Comparison of ENCODE assay signal across 16 cellular contexts in genomic region chr3:171163724-171164465, GRCh38.
"Had no signal": no experiment of that assay in that cellular context is flagged by ENCODE, and none has a peak within 500 bp of the region (broad histone marks: within the 10 kb centered on the region; RNA-seq: fewer than 3 reads in every experiment).

No MANE protein-coding gene starts in this region.

- H3K36me3 ChIP-seq: prostate gland had no signal

- H3K4me3 ChIP-seq: coronary artery, prostate gland, upper lobe of left lung had no signal

- H3K27me3 ChIP-seq: upper lobe of left lung had no signal

- H3K27me3 Mint-ChIP-seq: activated B cell treated with CpG ODN at 0.5 μM for 24 hours; activated CD4-positive, alpha-beta T cell treated with anti-CD3 and anti-CD28 coated beads, Interleukin-2, amount 10 ng/mL, durations not matched to agents 24 days and 14 days; memory B cell; stimulated activated naive CD8-positive, alpha-beta T cell treated with anti-CD3 and anti-CD28 coated beads, Interleukin-15, Interleukin-2, amounts not matched to agents 100 ng/mL and 50 ng/mL, for 24 hours had no signal

- H3K27ac Mint-ChIP-seq: activated B cell treated with CpG ODN at 0.5 μM for 24 hours; activated CD4-positive, alpha-beta T cell treated with anti-CD3 and anti-CD28 coated beads, Interleukin-2, amount 10 ng/mL, durations not matched to agents 24 days and 14 days; activated naive CD4-positive, alpha-beta T cell treated with anti-CD3 and anti-CD28 coated beads for 36 hours; memory B cell; nephron progenitor cell; stimulated activated naive CD8-positive, alpha-beta T cell treated with anti-CD3 and anti-CD28 coated beads, Interleukin-15, Interleukin-2, amounts not matched to agents 100 ng/mL and 50 ng/mL, for 24 hours; T-helper 1 cell treated with Interleukin-12 subunit alpha and Interleukin-12 subunit beta and Interleukin-4 antibody, amounts not matched to agents 30 μg/mL and 1 μg/mL, for 36 hours had no signal

- H3K4me1 ChIP-seq: prostate gland, upper lobe of left lung had no signal

- ATAC-seq: sciatic nerve had no signal

- H3K9me3 ChIP-seq: prostate gland had no signal

- H3K4me3 Mint-ChIP-seq: activated B cell treated with CpG ODN at 0.5 μM for 24 hours; activated CD4-positive, alpha-beta T cell treated with anti-CD3 and anti-CD28 coated beads, Interleukin-2, amount 10 ng/mL, durations not matched to agents 24 days and 14 days; activated naive CD4-positive, alpha-beta T cell treated with anti-CD3 and anti-CD28 coated beads for 36 hours; memory B cell; nephron progenitor cell; stimulated activated naive CD8-positive, alpha-beta T cell treated with anti-CD3 and anti-CD28 coated beads, Interleukin-15, Interleukin-2, amounts not matched to agents 100 ng/mL and 50 ng/mL, for 24 hours; T-helper 1 cell treated with Interleukin-12 subunit alpha and Interleukin-12 subunit beta and Interleukin-4 antibody, amounts not matched to agents 30 μg/mL and 1 μg/mL, for 36 hours had no signal

- H3K27ac ChIP-seq: coronary artery, prostate gland, upper lobe of left lung had no signal

- H3K9me3 Mint-ChIP-seq: activated naive CD4-positive, alpha-beta T cell treated with anti-CD3 and anti-CD28 coated beads for 36 hours; stimulated activated naive CD8-positive, alpha-beta T cell treated with anti-CD3 and anti-CD28 coated beads, Interleukin-15, Interleukin-2, amounts not matched to agents 100 ng/mL and 50 ng/mL, for 24 hours had no signal

- DNase-seq: activated B cell treated with CpG ODN at 0.5 μM for 24 hours; effector CD4-positive, alpha-beta T cell; hypothalamus; left colon; nephron progenitor cell; stimulated activated CD4-positive, alpha-beta T cell treated with anti-CD3 and anti-CD28 coated beads, Interleukin-2, amount 100 ng/mL, for 24 hours; stimulated activated CD8-positive, alpha-beta memory T cell treated with anti-CD3 and anti-CD28 coated beads, Interleukin-4, amount 100 ng/mL, for 48 hours; upper lobe of left lung had no signal
